8 cellular contexts compared by ENCODE assay signal in the genomic region with DNA sequence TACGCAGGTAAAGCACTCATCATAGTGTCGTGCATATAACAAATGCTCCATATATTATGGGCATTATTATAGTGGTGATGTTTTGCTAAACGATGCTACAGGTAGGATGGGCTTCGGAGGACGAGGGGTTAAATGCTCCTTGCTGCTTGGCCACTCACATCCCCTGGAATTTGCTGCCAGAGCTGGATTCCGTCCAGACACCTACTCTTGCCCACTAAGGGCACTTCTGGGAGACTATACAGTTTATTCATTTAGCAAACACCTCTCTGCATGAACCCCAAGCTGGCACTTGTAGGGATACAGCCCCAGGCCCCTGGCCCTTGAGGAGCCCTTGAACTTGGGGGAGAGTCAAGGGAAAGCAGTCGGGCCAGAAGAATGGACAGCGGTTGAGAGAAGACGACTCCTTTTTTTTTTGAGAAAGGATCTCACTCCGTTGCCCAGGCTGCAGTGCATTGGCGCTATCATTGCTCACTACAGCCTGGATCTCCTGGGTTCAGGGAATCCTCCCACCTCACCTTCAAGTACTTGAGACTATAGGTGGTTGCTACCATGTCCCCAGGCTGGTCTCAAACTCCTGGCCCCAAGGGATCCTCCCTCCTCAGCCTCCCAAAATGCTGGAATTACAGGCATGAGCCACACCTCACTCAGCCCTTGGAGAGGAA. TPM values are rescaled to one million over a fixed set of nuclear protein-coding genes. Genes with fewer than 3 reads are reported as not detected.
DNase-seq lines count a peak whose midpoint lies in the region; ATAC-seq, FAIRE-seq and TF ChIP-seq lines count a peak whose summit lies in the region.

No MANE protein-coding gene starts in this region.

- H4K91ac ChIP-seq in H9 (ENCODE audit: insufficient read length, low read depth, low read length): no peak overlapping the region

- H3K36me3 Mint-ChIP-seq in H9 (ENCODE audit: insufficient read depth in 1 of 3, low read depth in 3 of 3): peaks cover 3 to 12% (median 7%) of the 10 kb centered on the region in 3 experiments; a peak in 6 of 7 replicates
- peaks cover 23% of the 10 kb centered on the region for H3K36me3 Mint-ChIP-seq in brain
- no peaks in the 10 kb centered on the region for H3K36me3 Mint-ChIP-seq in naive B cell

- CTCF ChIA-PET in A549 (lab: Yijun Ruan, JAX): interaction anchor here (0.6 to 8.7 kb wide), 11 partner anchors 11 to 462 kb away, joined by 3 to 98 read pairs (median 3); no protein-coding TSS in a partner anchor

- no peak overlapping the region for H3K56ac ChIP-seq in H9 (ENCODE audit: insufficient read length, low read depth, low read length)

- H3K4me3 Mint-ChIP-seq in H9 (peak overlapping the region in 1 of 2 experiments; percentile 97; a peak in 3 of 5 replicates), brain (peak overlapping the region; percentile 89 to 95 (median 93)), naive B cell (peak overlapping the region in 7 of 8 donors; percentile 65 to 94 (median 84))

- ATAC-seq in A549 (no peak), naive B cell (ENCODE audit: low read depth in 2 of 2) (no peak), left lobe of liver (no peak), HG03442 (IDR thresholded peaks at IDR 0.05; ENCODE audit: unreplicated experiment) (no peak), HG03139 (IDR thresholded peaks at IDR 0.05; ENCODE audit: unreplicated experiment) (no peak), HG03460 (IDR thresholded peaks at IDR 0.05; ENCODE audit: unreplicated experiment) (no peak)

- H2BK120ac ChIP-seq in H9 (ENCODE audit: low read depth, low read length, poor library complexity, severe bottlenecking): no peak overlapping the region

- H3K23ac ChIP-seq in H9 (ENCODE audit: insufficient read length, low read depth, low read length): no peak overlapping the region

- H3K23me2 ChIP-seq in H9 (ENCODE audit: insufficient read length, low read depth, low read length, poor library complexity, severe bottlenecking): peaks cover 6% of the 10 kb centered on the region

- no peak overlapping the region for H2BK20ac ChIP-seq in H9 (ENCODE audit: low read depth, low read length, poor library complexity, severe bottlenecking)

- H4K20me1 ChIP-seq in H9 (ENCODE audit: control insufficient read depth, insufficient read depth, insufficient read length): no peaks in the 10 kb centered on the region

- no peak overlapping the region for H3K9ac ChIP-seq in H9 (ENCODE audit: extremely low read depth, insufficient read length, low read length)

- H3K27ac Mint-ChIP-seq in H9 (peak overlapping the region in 2 of 3 experiments; percentile 27 to 41; a peak in 3 of 7 replicates), brain (peak overlapping the region; percentile 83 to 95 (median 91)), naive B cell (peak overlapping the region in 5 of 6 donors; percentile 56 to 93 (median 69))

- H2BK15ac ChIP-seq in H9 (ENCODE audit: low read depth, low read length): no peak overlapping the region

- no peak overlapping the region for H2BK12ac ChIP-seq in H9 (ENCODE audit: insufficient read length, low read depth, low read length)

- no peak overlapping the region for H3K4ac ChIP-seq in H9 (ENCODE audit: low read depth, low read length)

- no peak for FAIRE-seq in A549 (lab: Jason Lieb, UNC)

- H2AFZ ChIP-seq in H9 (ENCODE audit: low read length): no peak overlapping the region

- TF ChIP-seq CTCF in A549 (IDR thresholded peaks at IDR 0.05) (no peak), H9 (conservative IDR thresholded peaks at IDR 0.05) (no peak), brain (conservative IDR thresholded peaks at IDR 0.05) (no peak)

- TF ChIP-seq POLR2A in A549 (IDR thresholded peaks at IDR 0.05; ENCODE audit: low read length): no peak

- peak overlapping the region; percentile 93 for H3K4me2 ChIP-seq in A549
- peak overlapping the region; percentile 27 for H3K4me2 ChIP-seq in H9 (ENCODE audit: insufficient read depth, insufficient read length, low read length)

- H3K18ac ChIP-seq in H9 (ENCODE audit: insufficient read length, low read depth, low read length): no peak overlapping the region

- H3K4me1 Mint-ChIP-seq in H9 (peaks cover 23 to 37% of the 10 kb centered on the region in 2 experiments), brain (peaks cover 60% of the 10 kb centered on the region), naive B cell (peaks cover 28 to 61% (median 37%) of the 10 kb centered on the region in 3 donors)

- H3K79me1 ChIP-seq in H9 (ENCODE audit: insufficient read depth, low read depth, low read length, poor library complexity, severe bottlenecking): no peaks in the 10 kb centered on the region

- TF ChIP-seq RAD21 in A549 (conservative IDR thresholded peaks at IDR 0.05 in 1 of 2, IDR thresholded peaks at IDR 0.05 in 1 of 2): no peak

- no peak for TF ChIP-seq EP300 in A549 (IDR thresholded peaks at IDR 0.05)

- H3K27me3 ChIP-seq in H9 (ENCODE audit: insufficient read depth, low read length): no peaks in the 10 kb centered on the region

- no peaks in the 10 kb centered on the region for H3K9me3 ChIP-seq in A549
- H3K9me3 ChIP-seq in H9 (ENCODE audit: control insufficient read depth, low read depth, low read length): no peaks in the 10 kb centered on the region

- no peak overlapping the region for H2BK5ac ChIP-seq in H9 (ENCODE audit: insufficient read length, low read length)

- H2AK5ac ChIP-seq in H9 (ENCODE audit: insufficient read length, low read length): no peak overlapping the region

- no peaks in the 10 kb centered on the region for H3K9me3 Mint-ChIP-seq in H9
- H3K9me3 Mint-ChIP-seq in brain: no peaks in the 10 kb centered on the region
- peaks cover 0 to 1% (median 0%) of the 10 kb centered on the region in 7 donors for H3K9me3 Mint-ChIP-seq in naive B cell

- H3K4me3 ChIP-seq in A549: no peak overlapping the region

- no peak overlapping the region for H3T11ph ChIP-seq in H9 (ENCODE audit: low read length)

- no peak overlapping the region for H4K5ac ChIP-seq in H9 (ENCODE audit: insufficient read length, low read depth, low read length)

- 57% methylated on average over 11 of the region's 11 CpGs for WGBS in A549 (ENCODE audit: missing lambda C conversion rate)
- WGBS in H9 (ENCODE audit: extremely low coverage, insufficient read length, low lambda C conversion rate): no CpG with 5 or more reads among the region's 11 CpGs

- DNase-seq in A549 (ENCODE audit: low read depth in 1 of 2, low spot score in 1 of 2) (no peak), H9 (no peak), naive B cell (no peak), left lobe of liver (ENCODE audit: low spot score) (no peak)

- H3K79me2 ChIP-seq in H9 (ENCODE audit: insufficient read depth, low read length): no peaks in the 10 kb centered on the region

- H3K27ac ChIP-seq in A549: peak overlapping the region; percentile 73 to 87
- H3K27ac ChIP-seq in H9 (ENCODE audit: insufficient read length, low read depth, low read length): no peak overlapping the region

- POLR2A ChIA-PET in A549 (lab: Yijun Ruan, JAX): interaction anchor here (0.7 to 1.9 kb wide), 4 partner anchors 12 to 89 kb away, joined by 3 to 15 read pairs (median 4); no protein-coding TSS in a partner anchor

- no peak overlapping the region for H3K14ac ChIP-seq in H9 (ENCODE audit: insufficient read depth, low read length)

- H3K4me1 ChIP-seq in A549 (peaks cover 28% of the 10 kb centered on the region), H9 (ENCODE audit: insufficient read depth, low read length) (peaks cover 3% of the 10 kb centered on the region; the same call in 1 of the 2 replicates)

- H3K27me3 Mint-ChIP-seq in H9 (ENCODE audit: low read depth) (no peaks in the 10 kb centered on the region; the same call in 1 of the 2 replicates), brain (peaks cover 3% of the 10 kb centered on the region), naive B cell (no peaks in the 10 kb centered on the region)

- H4K8ac ChIP-seq in H9 (replicated peaks; ENCODE audit: insufficient read length, low read depth, low read length): no peak overlapping the region

RNA-seq across cellular contexts. Expression of a gene that starts 1.2 kb away (rescaled TPM):
- 28.1 and 30.5 TPM in 2 replicates for polyA plus RNA-seq in A549 (2011; rRNA removed)
- 51.9 and 54.3 TPM in 2 replicates for polyA plus RNA-seq in A549 (2012; cell fraction: cytosol; rRNA removed)
- 43.2 and 81.8 TPM in 2 replicates for polyA plus RNA-seq in A549 (2012; cell fraction: nucleus; rRNA removed)
- 50.6 to 56.1 TPM (median 54.9 TPM) in 3 replicates for polyA plus RNA-seq in A549 (2017; fragmentation: RNase III; extraction: RNeasy Plus Mini Kit Qiagen cat#74134 plus additional on column Dnase treatment)
- polyA minus RNA-seq in A549 (2011; rRNA and poly(A)+ RNA removed): 6.4 and 7.5 TPM in 2 replicates
- total RNA-seq in H9 (2021): 84.6 and 93.6 TPM in 2 replicates
- 125 TPM for polyA plus RNA-seq in brain (ENCODE audit: insufficient read depth, low read depth, low replicate concordance)
- 100 to 1,000 TPM; 121 to 189 (median 160) TPM for polyA plus RNA-seq in naive B cell (ENCODE audit: low read depth in 6 of 6)
- 148 TPM for total RNA-seq in left lobe of liver

RNA-seq across cellular contexts. Expression of a gene that starts 1.3 kb away (rescaled TPM):
- polyA plus RNA-seq in A549 (2011; rRNA removed) (2.3 TPM in 2 replicates), A549 (2017; fragmentation: RNase III; extraction: RNeasy Plus Mini Kit Qiagen cat#74134 plus additional on column Dnase treatment) (3.1 to 4.4 TPM (median 4.2 TPM) in 3 replicates), brain (ENCODE audit: insufficient read depth, low read depth, low replicate concordance) (45.7 TPM), naive B cell (ENCODE audit: low read depth in 6 of 6) (1 to 10 TPM; 6.4 to 8.6 (median 7.4) TPM)
- 4.0 and 6.2 TPM in 2 replicates for polyA plus RNA-seq in A549 (2012; cell fraction: cytosol; rRNA removed)
- 3.4 and 5.1 TPM in 2 replicates for polyA plus RNA-seq in A549 (2012; cell fraction: nucleus; rRNA removed)
- polyA minus RNA-seq in A549 (2011; rRNA and poly(A)+ RNA removed): 2.0 and 3.0 TPM in 2 replicates
- total RNA-seq in H9 (2021) (11.7 and 12.8 TPM in 2 replicates), left lobe of liver (18.4 TPM)

RNA-seq across cellular contexts. Expression of a gene that starts 4.8 kb away (rescaled TPM):
- polyA plus RNA-seq in A549 (2011; rRNA removed): 27.5 and 35.5 TPM in 2 replicates
- 73.9 and 80.5 TPM in 2 replicates for polyA plus RNA-seq in A549 (2012; cell fraction: cytosol; rRNA removed)
- 33.7 and 39.6 TPM in 2 replicates for polyA plus RNA-seq in A549 (2012; cell fraction: nucleus; rRNA removed)
- polyA plus RNA-seq in A549 (2017; fragmentation: RNase III; extraction: RNeasy Plus Mini Kit Qiagen cat#74134 plus additional on column Dnase treatment): 53.5 to 62.1 TPM (median 58.5 TPM) in 3 replicates
- 14.5 TPM in 2 replicates for polyA minus RNA-seq in A549 (2011; rRNA and poly(A)+ RNA removed)
- 42.3 and 45.7 TPM in 2 replicates for total RNA-seq in H9 (2021)
- 61.4 TPM for polyA plus RNA-seq in brain (ENCODE audit: insufficient read depth, low read depth, low replicate concordance)
- 10 to 100 TPM; 16.2 to 25.0 (median 22.6) TPM for polyA plus RNA-seq in naive B cell (ENCODE audit: low read depth in 6 of 6)
- 10.9 TPM for total RNA-seq in left lobe of liver

RNA-seq across cellular contexts. Expression of a gene that starts 22.8 kb away (rescaled TPM):
- polyA plus RNA-seq in A549 (2011; rRNA removed) (0.45 and 0.56 TPM in 2 replicates), A549 (2017; fragmentation: RNase III; extraction: RNeasy Plus Mini Kit Qiagen cat#74134 plus additional on column Dnase treatment) (0.74 to 1.2 TPM (median 1.0 TPM) in 3 replicates), brain (ENCODE audit: insufficient read depth, low read depth, low replicate concordance) (0.42 TPM), naive B cell (ENCODE audit: low read depth in 6 of 6) (1 to 10 TPM in 5 of 6 donors, not detected in 1; 1.6 to 3.1 (median 1.9) TPM)
- polyA plus RNA-seq in A549 (2012; cell fraction: cytosol; rRNA removed): 0.93 and 1.0 TPM in 2 replicates
- 7.3 and 8.3 TPM in 2 replicates for polyA plus RNA-seq in A549 (2012; cell fraction: nucleus; rRNA removed)
- polyA minus RNA-seq in A549 (2011; rRNA and poly(A)+ RNA removed): 0.33 TPM in 1 of 2 replicates, not detected in the other
- total RNA-seq in H9 (2021) (15.0 and 16.5 TPM in 2 replicates), left lobe of liver (0.48 TPM)

RNA-seq across cellular contexts. Expression of a gene that starts 30.1 kb away (rescaled TPM):
- polyA plus RNA-seq in A549 (2011; rRNA removed): 2.2 and 2.4 TPM in 2 replicates
- polyA plus RNA-seq in A549 (2012; cell fraction: cytosol; rRNA removed): 3.4 and 4.1 TPM in 2 replicates
- polyA plus RNA-seq in A549 (2012; cell fraction: nucleus; rRNA removed): 17.0 and 18.9 TPM in 2 replicates
- 3.9 to 5.5 TPM (median 5.1 TPM) in 3 replicates for polyA plus RNA-seq in A549 (2017; fragmentation: RNase III; extraction: RNeasy Plus Mini Kit Qiagen cat#74134 plus additional on column Dnase treatment)
- 1.9 and 2.9 TPM in 2 replicates for polyA minus RNA-seq in A549 (2011; rRNA and poly(A)+ RNA removed)
- 18.9 and 21.9 TPM in 2 replicates for total RNA-seq in H9 (2021)
- 14.9 TPM for polyA plus RNA-seq in brain (ENCODE audit: insufficient read depth, low read depth, low replicate concordance)
- polyA plus RNA-seq in naive B cell (ENCODE audit: low read depth in 6 of 6): not detected
- 9.6 TPM for total RNA-seq in left lobe of liver

Comparison
In these comparisons a context has a peak if more than half of its experiments do, and no peak if none do; other contexts are left out.
1. H3K27ac Mint-ChIP-seq: peak in every context shown above with its lines; median percentile 91 in brain; 69 in naive B cell; 34 in H9.